15 cellular contexts compared by ENCODE assay signal in genomic region chr15:64620991-64621495, GRCh38.
DNase-seq lines count a peak whose midpoint lies in the region; ATAC-seq lines count a peak whose summit lies in the region.
"Had no signal": no experiment of that assay in that cellular context is flagged by ENCODE, and none has a peak within 500 bp of the region (broad histone marks: within the 10 kb centered on the region; RNA-seq: fewer than 3 reads in every experiment).

No MANE protein-coding gene starts in this region.

- H3K4me1 Mint-ChIP-seq in activated T-helper 2 cell treated with anti-CD3 and anti-CD28 coated beads, Interferon-gamma antibody, Interleukin-2, Interleukin-4, amounts not matched to agents 10 μg/mL and 5 μg/mL and 100 μg/mL, durations not matched to agents 14 hours and 24 hours and 36 hours (ENCODE audit: low read depth): peaks cover 68% of the 10 kb centered on the region
- peaks cover 69 to 90% (median 83%) of the 10 kb centered on the region in 7 donors for H3K4me1 Mint-ChIP-seq in naive thymus-derived CD4-positive, alpha-beta T cell

- intact Hi-C loops in activated T-helper 2 cell treated with anti-CD3 and anti-CD28 coated beads, Interferon-gamma antibody, Interleukin-2, Interleukin-4, amounts not matched to agents 10 μg/mL and 5 μg/mL and 100 μg/mL, durations not matched to agents 14 hours and 24 hours and 36 hours (cut with micrococcal nuclease): loop anchor here (5.0 to 10.0 kb wide), 2 partner anchors 34 to 376 kb away; no protein-coding TSS in a partner anchor
- intact Hi-C loops in naive thymus-derived CD4-positive, alpha-beta T cell (cut with micrococcal nuclease): loop anchor here (5.0 kb wide), 1 partner anchor 39 kb away; no protein-coding TSS in a partner anchor

- no peak overlapping the region for H3K4me3 Mint-ChIP-seq in activated T-helper 2 cell treated with anti-CD3 and anti-CD28 coated beads, Interferon-gamma antibody, Interleukin-2, Interleukin-4, amounts not matched to agents 10 μg/mL and 5 μg/mL and 100 μg/mL, durations not matched to agents 14 hours and 24 hours and 36 hours (ENCODE audit: low read depth)
- H3K4me3 Mint-ChIP-seq in naive thymus-derived CD4-positive, alpha-beta T cell: peak overlapping the region in 9 of 10 donors; percentile 12 to 82 (median 69)
- H3K4me3 Mint-ChIP-seq: dendritic cell treated with granulocyte-macrophage colony-stimulating factor and Interleukin-4, amounts not matched to agents 40 ng/mL and 50 ng/mL, for 4 days had no signal

- CTCF ChIA-PET in naive thymus-derived CD4-positive, alpha-beta T cell (lab: Charles Lee): interaction anchor here (1.8 kb wide), 1 partner anchor 194 kb away, joined by 5 read pairs; no protein-coding TSS in a partner anchor

- no peak overlapping the region for H3K4me3 ChIP-seq in naive thymus-derived CD4-positive, alpha-beta T cell (ENCODE audit: low read length)
- H3K4me3 ChIP-seq: thyroid gland had no signal

- no peak overlapping the region for H3K27ac ChIP-seq in naive thymus-derived CD4-positive, alpha-beta T cell (ENCODE audit: low read depth, low read length)
- H3K27ac ChIP-seq: thyroid gland had no signal

- DNase-seq in NCI-H2171 treated with DMSO at 0.1 percent for 48 hours (lab: John Stamatoyannopoulos, UW) (peak; percentile 16), NCI-H2171 (lab: John Stamatoyannopoulos, UW) (no peak), COLO829 (ENCODE audit: low spot score) (peak; percentile 29), Kasumi-1 (lab: John Stamatoyannopoulos, UW) (no peak)
- no peak for DNase-seq in activated T-helper 2 cell treated with anti-CD3 and anti-CD28 coated beads, Interferon-gamma antibody, Interleukin-2, Interleukin-4, amounts not matched to agents 10 μg/mL and 5 μg/mL and 100 μg/mL, durations not matched to agents 14 hours and 24 hours and 36 hours (ENCODE audit: low spot score)
- DNase-seq in naive thymus-derived CD4-positive, alpha-beta T cell: no peak
- DNase-seq in stimulated activated CD4-positive, alpha-beta T cell treated with anti-CD3 and anti-CD28 coated beads, Interleukin-4, amount 100 ng/mL, for 1 hour: no peak
- no peak for DNase-seq in activated CD8-positive, alpha-beta memory T cell treated with anti-CD3 and anti-CD28 coated beads, Interleukin-2, amount 50 U/mL, for 4 hours
- DNase-seq: activated CD4-positive, alpha-beta T cell treated with anti-CD3 and anti-CD28 coated beads for 4 hours; GOT3; NCI-H1930; NCI-H748 treated with DMSO at 0.1 percent for 48 hours; right cardiac atrium; thyroid gland had no signal

- no peak for ATAC-seq in naive thymus-derived CD4-positive, alpha-beta T cell

- POLR2A ChIA-PET in naive thymus-derived CD4-positive, alpha-beta T cell (lab: Charles Lee): interaction anchor here (0.6 to 1.4 kb wide), 4 partner anchors 13 to 35 kb away, joined by 3 to 4 read pairs (median 4); no protein-coding TSS in a partner anchor

- no peaks in the 10 kb centered on the region for H3K36me3 ChIP-seq in naive thymus-derived CD4-positive, alpha-beta T cell (ENCODE audit: control insufficient read depth in 2 of 3, insufficient read depth in 3 of 3, low read length in 3 of 3)
- H3K36me3 ChIP-seq: thyroid gland had no signal

- peaks cover 18% of the 10 kb centered on the region for H3K36me3 Mint-ChIP-seq in activated T-helper 2 cell treated with anti-CD3 and anti-CD28 coated beads, Interferon-gamma antibody, Interleukin-2, Interleukin-4, amounts not matched to agents 10 μg/mL and 5 μg/mL and 100 μg/mL, durations not matched to agents 14 hours and 24 hours and 36 hours (ENCODE audit: low read depth)
- H3K36me3 Mint-ChIP-seq in naive thymus-derived CD4-positive, alpha-beta T cell: peaks cover 0 to 17% (median 0%) of the 10 kb centered on the region in 5 donors

- no peaks in the 10 kb centered on the region for H3K27me3 ChIP-seq in naive thymus-derived CD4-positive, alpha-beta T cell (ENCODE audit: control insufficient read depth in 2 of 2, insufficient read depth in 2 of 2, low read length in 2 of 2)
- H3K27me3 ChIP-seq: thyroid gland had no signal

- peaks cover 53 to 80% of the 10 kb centered on the region in 2 donors for H3K4me1 ChIP-seq in naive thymus-derived CD4-positive, alpha-beta T cell (ENCODE audit: control insufficient read depth in 2 of 2, insufficient read depth in 2 of 2, low read length in 2 of 2)

- no peaks in the 10 kb centered on the region for H3K9me3 Mint-ChIP-seq in activated T-helper 2 cell treated with anti-CD3 and anti-CD28 coated beads, Interferon-gamma antibody, Interleukin-2, Interleukin-4, amounts not matched to agents 10 μg/mL and 5 μg/mL and 100 μg/mL, durations not matched to agents 14 hours and 24 hours and 36 hours
- H3K9me3 Mint-ChIP-seq in naive thymus-derived CD4-positive, alpha-beta T cell: no peaks in the 10 kb centered on the region
- H3K9me3 Mint-ChIP-seq: dendritic cell treated with granulocyte-macrophage colony-stimulating factor and Interleukin-4, amounts not matched to agents 40 ng/mL and 50 ng/mL, for 4 days had no signal

- H3K27ac Mint-ChIP-seq in activated T-helper 2 cell treated with anti-CD3 and anti-CD28 coated beads, Interferon-gamma antibody, Interleukin-2, Interleukin-4, amounts not matched to agents 10 μg/mL and 5 μg/mL and 100 μg/mL, durations not matched to agents 14 hours and 24 hours and 36 hours: peak overlapping the region; percentile 66
- peak overlapping the region; percentile 82 to 94 (median 91) for H3K27ac Mint-ChIP-seq in naive thymus-derived CD4-positive, alpha-beta T cell
- H3K27ac Mint-ChIP-seq: dendritic cell treated with granulocyte-macrophage colony-stimulating factor and Interleukin-4, amounts not matched to agents 40 ng/mL and 50 ng/mL, for 4 days had no signal

- no peaks in the 10 kb centered on the region for H3K9me3 ChIP-seq in naive thymus-derived CD4-positive, alpha-beta T cell (ENCODE audit: control insufficient read depth in 2 of 3, low read length in 3 of 3)
- H3K9me3 ChIP-seq: thyroid gland had no signal

- no peaks in the 10 kb centered on the region for H3K27me3 Mint-ChIP-seq in activated T-helper 2 cell treated with anti-CD3 and anti-CD28 coated beads, Interferon-gamma antibody, Interleukin-2, Interleukin-4, amounts not matched to agents 10 μg/mL and 5 μg/mL and 100 μg/mL, durations not matched to agents 14 hours and 24 hours and 36 hours (ENCODE audit: low read depth)
- no peaks in the 10 kb centered on the region for H3K27me3 Mint-ChIP-seq in naive thymus-derived CD4-positive, alpha-beta T cell
- H3K27me3 Mint-ChIP-seq: dendritic cell treated with granulocyte-macrophage colony-stimulating factor and Interleukin-4, amounts not matched to agents 40 ng/mL and 50 ng/mL, for 4 days had no signal

Comparison
In these comparisons a context has a peak if more than half of its experiments do, and no peak if none do; other contexts are left out.
1. DNase-seq: peak in NCI-H2171 treated with DMSO at 0.1 percent for 48 hours (single experiment) and COLO829 (single experiment); none in NCI-H2171 (single experiment), activated T-helper 2 cell treated with anti-CD3 and anti-CD28 coated beads, Interferon-gamma antibody, Interleukin-2, Interleukin-4, amounts not matched to agents 10 μg/mL and 5 μg/mL and 100 μg/mL, durations not matched to agents 14 hours and 24 hours and 36 hours (single experiment), naive thymus-derived CD4-positive, alpha-beta T cell (0 of 9), stimulated activated CD4-positive, alpha-beta T cell treated with anti-CD3 and anti-CD28 coated beads, Interleukin-4, amount 100 ng/mL, for 1 hour (single experiment), Kasumi-1 (0 of 2) and activated CD8-positive, alpha-beta memory T cell treated with anti-CD3 and anti-CD28 coated beads, Interleukin-2, amount 50 U/mL, for 4 hours (single experiment).